Comparison of ENCODE assay signal across 2 cellular contexts in the genomic region with DNA sequence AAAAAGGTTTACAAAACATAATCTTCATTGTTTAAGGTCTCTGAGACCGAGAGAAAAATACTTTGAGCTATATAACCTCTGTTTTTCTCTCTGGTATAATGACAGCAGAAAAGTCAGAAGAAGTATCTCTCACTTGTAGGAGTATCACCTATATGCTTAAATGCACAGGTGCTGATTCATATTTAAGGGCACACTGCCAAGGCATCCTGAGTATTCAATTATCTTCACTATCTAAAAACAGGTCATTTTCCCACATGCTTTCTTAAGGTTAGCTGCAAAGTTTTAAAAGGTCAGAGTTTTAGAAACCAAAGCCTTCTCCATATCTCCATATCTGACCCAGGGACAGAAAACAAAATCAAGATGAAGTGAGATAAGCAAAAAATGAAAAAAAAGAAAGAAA.
TF ChIP-seq lines count a peak whose summit lies in the region.

No MANE protein-coding gene starts in this region.

TF ChIP-seq in IMR-90, 13 proteins besides CTCF, POLR2A, EP300 and RAD21 (continued from another document):
- no peak for TF ChIP-seq MXI1 (IDR thresholded peaks at IDR 0.05; ENCODE audit: borderline replicate concordance, low read depth, low read length)
- TF ChIP-seq SMC3 (IDR thresholded peaks at IDR 0.05; ENCODE audit: low read depth, low read length): no peak
- no peak for TF ChIP-seq USF2 (IDR thresholded peaks at IDR 0.05; ENCODE audit: low read depth, low read length)
- TF ChIP-seq MAZ (IDR thresholded peaks at IDR 0.05; ENCODE audit: borderline replicate concordance, low read depth, low read length): no peak
- no peak for TF ChIP-seq RFX5 (IDR thresholded peaks at IDR 0.05; ENCODE audit: low read depth, low read length)
- TF ChIP-seq CEBPB (IDR thresholded peaks at IDR 0.05; ENCODE audit: low read depth, low read length): no peak
- no peak for TF ChIP-seq MAFK (IDR thresholded peaks at IDR 0.05; ENCODE audit: low read depth, low read length)
- TF ChIP-seq, protein P1, sequence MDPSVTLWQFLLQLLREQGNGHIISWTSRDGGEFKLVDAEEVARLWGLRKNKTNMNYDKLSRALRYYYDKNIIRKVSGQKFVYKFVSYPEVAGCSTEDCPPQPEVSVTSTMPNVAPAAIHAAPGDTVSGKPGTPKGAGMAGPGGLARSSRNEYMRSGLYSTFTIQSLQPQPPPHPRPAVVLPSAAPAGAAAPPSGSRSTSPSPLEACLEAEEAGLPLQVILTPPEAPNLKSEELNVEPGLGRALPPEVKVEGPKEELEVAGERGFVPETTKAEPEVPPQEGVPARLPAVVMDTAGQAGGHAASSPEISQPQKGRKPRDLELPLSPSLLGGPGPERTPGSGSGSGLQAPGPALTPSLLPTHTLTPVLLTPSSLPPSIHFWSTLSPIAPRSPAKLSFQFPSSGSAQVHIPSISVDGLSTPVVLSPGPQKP (IDR thresholded peaks at IDR 0.05; ENCODE audit: borderline replicate concordance, low read depth, low read length): no peak

TF ChIP-seq in WTC11, 78 proteins besides CTCF, POLR2A, EP300 and RAD21 (continued from another document):
- TF ChIP-seq, protein P2, sequence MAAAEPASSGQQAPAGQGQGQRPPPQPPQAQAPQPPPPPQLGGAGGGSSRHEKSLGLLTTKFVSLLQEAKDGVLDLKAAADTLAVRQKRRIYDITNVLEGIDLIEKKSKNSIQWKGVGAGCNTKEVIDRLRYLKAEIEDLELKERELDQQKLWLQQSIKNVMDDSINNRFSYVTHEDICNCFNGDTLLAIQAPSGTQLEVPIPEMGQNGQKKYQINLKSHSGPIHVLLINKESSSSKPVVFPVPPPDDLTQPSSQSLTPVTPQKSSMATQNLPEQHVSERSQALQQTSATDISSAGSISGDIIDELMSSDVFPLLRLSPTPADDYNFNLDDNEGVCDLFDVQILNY (CRISPR knock-in tag; IDR thresholded peaks at IDR 0.05): no peak
- TF ChIP-seq ZNF532 (CRISPR knock-in tag; IDR thresholded peaks at IDR 0.05; ENCODE audit: borderline replicate concordance) (no peak), TEAD1 (CRISPR knock-in tag; IDR thresholded peaks at IDR 0.05) (no peak), ZBTB21 (CRISPR knock-in tag; IDR thresholded peaks at IDR 0.05; ENCODE audit: borderline replicate concordance) (no peak)
- TF ChIP-seq, protein P3, sequence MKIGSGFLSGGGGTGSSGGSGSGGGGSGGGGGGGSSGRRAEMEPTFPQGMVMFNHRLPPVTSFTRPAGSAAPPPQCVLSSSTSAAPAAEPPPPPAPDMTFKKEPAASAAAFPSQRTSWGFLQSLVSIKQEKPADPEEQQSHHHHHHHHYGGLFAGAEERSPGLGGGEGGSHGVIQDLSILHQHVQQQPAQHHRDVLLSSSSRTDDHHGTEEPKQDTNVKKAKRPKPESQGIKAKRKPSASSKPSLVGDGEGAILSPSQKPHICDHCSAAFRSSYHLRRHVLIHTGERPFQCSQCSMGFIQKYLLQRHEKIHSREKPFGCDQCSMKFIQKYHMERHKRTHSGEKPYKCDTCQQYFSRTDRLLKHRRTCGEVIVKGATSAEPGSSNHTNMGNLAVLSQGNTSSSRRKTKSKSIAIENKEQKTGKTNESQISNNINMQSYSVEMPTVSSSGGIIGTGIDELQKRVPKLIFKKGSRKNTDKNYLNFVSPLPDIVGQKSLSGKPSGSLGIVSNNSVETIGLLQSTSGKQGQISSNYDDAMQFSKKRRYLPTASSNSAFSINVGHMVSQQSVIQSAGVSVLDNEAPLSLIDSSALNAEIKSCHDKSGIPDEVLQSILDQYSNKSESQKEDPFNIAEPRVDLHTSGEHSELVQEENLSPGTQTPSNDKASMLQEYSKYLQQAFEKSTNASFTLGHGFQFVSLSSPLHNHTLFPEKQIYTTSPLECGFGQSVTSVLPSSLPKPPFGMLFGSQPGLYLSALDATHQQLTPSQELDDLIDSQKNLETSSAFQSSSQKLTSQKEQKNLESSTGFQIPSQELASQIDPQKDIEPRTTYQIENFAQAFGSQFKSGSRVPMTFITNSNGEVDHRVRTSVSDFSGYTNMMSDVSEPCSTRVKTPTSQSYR (CRISPR knock-in tag; IDR thresholded peaks at IDR 0.05): no peak
TF ChIP-seq in WTC11: peak in this region for 0.
